7 cellular contexts compared by ENCODE assay signal in the genomic region with DNA sequence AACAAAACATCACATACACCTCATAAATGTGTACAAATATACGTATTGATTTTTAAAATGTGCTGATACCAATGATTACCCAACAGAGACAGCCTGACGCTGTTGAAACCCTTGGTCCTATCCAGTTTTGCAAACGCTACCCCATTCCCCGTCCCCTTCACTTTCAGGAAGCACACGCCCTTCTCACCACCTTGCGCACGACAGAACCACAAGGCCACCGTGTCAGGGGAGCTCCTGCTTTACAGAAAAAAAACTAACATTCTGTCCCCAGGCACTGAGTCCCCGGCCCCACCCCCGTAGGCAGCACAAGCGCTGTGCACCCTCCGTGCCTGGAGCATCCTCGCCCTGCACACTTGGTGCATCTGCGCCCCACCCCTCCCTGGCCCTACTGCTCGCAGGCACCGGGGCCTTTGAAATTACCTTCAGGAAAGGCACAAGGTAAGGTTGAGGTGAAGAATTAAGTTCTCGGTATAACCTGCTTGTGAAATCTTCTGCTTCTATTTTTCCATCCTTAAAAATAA.
"Had no signal": no experiment of that assay in that cellular context is flagged by ENCODE, and none has a peak within 500 bp of the region (broad histone marks: within the 10 kb centered on the region; RNA-seq: fewer than 3 reads in every experiment).

No MANE protein-coding gene starts in this region.

- FAIRE-seq: H1, H54, HepG2 had no signal

- H3K27ac Mint-ChIP-seq: GM23338, IgD-negative memory B cell had no signal

- H3K4me2 ChIP-seq: GM23338 had no signal

- ATAC-seq: GM23338, HepG2 had no signal

- H3K9me3 Mint-ChIP-seq: GM23338, H9, IgD-negative memory B cell had no signal

- DNase-seq: H9, HCEC 1CT had no signal

- H3K27me3 Mint-ChIP-seq: IgD-negative memory B cell had no signal

- H3K4me3 ChIP-seq: GM23338 had no signal

- H3K4me3 Mint-ChIP-seq: GM23338, H9, IgD-negative memory B cell had no signal

- H2AFZ ChIP-seq: GM23338 had no signal
